Comparison of ENCODE assay signal across 10 cellular contexts in the genomic region with DNA sequence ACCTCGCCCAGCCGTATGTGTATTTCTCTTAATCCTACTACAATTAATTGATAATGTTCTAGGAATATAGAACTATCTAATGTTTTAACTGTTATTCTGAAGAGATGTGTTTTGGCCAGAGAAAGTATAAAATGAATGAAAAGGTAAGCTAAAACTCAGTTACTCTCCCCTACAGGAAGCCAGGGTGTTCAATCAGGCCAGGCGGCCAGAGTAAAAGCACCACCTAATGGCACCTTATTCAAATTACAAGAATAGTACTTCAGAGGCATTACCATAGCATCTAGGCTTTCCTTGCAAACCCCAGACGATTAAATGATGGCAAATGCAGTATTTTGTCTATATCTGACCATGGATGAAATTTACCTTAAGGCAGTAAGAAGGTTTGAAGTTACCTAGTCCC. TPM values are rescaled to one million over a fixed set of nuclear protein-coding genes. Genes with fewer than 3 reads are reported as not detected.
DNase-seq lines count a peak whose midpoint lies in the region; ATAC-seq, FAIRE-seq and TF ChIP-seq lines count a peak whose summit lies in the region.
"Had no signal": no experiment of that assay in that cellular context is flagged by ENCODE, and none has a peak within 500 bp of the region (broad histone marks: within the 10 kb centered on the region; RNA-seq: fewer than 3 reads in every experiment).

No MANE protein-coding gene starts in this region.

- H3K36me3 ChIP-seq in A673 (ENCODE audit: insufficient read depth, low read length, poor library complexity, severe bottlenecking) (no peaks in the 10 kb centered on the region), endothelial cell of umbilical vein (ENCODE audit: control insufficient read depth in 2 of 2, extremely low read depth in 1 of 2, insufficient read depth in 2 of 2, low read length in 2 of 2) (no peaks in the 10 kb centered on the region), testis (ENCODE audit: low read depth, missing control alignments) (no peaks in the 10 kb centered on the region), GM23248 (ENCODE audit: low read depth) (no peaks in the 10 kb centered on the region)

- H3F3A ChIP-seq in GM23248 (ENCODE audit: insufficient read depth), result no peaks in the 10 kb centered on the region

- H3K9ac ChIP-seq in endothelial cell of umbilical vein (replicated peaks; ENCODE audit: extremely low read depth, insufficient read depth, low read length) (no peak overlapping the region), GM23248 (no peak overlapping the region)

- no peaks in the 10 kb centered on the region for H3K9me2 ChIP-seq in GM23248 (ENCODE audit: insufficient read depth)

- no peak overlapping the region for H3K4me3 Mint-ChIP-seq in activated T-cell treated with anti-CD3 and anti-CD28 coated beads, Interleukin-2, amount 50 U/mL, for 4 hours

- TF ChIP-seq POLR2A in endothelial cell of umbilical vein (IDR thresholded peaks at IDR 0.05; ENCODE audit: low read depth, low read length) (no peak), testis (IDR thresholded peaks at IDR 0.05) (no peak)

- intact Hi-C loops in A673 (cut with micrococcal nuclease; ENCODE audit: unreplicated experiment), result no loop called here
- intact Hi-C loops in endothelial cell of umbilical vein (cut with micrococcal nuclease), result loop anchor here (1.0 kb wide), 2 partner anchors 207 to 274 kb away; no protein-coding TSS in a partner anchor
- intact Hi-C loops in testis (cut with DNase I; ENCODE audit: low total_unique reads), result no loop called here

- FAIRE-seq in endothelial cell of umbilical vein (lab: Jason Lieb, UNC), result peak; percentile 12
- FAIRE-seq: islet of Langerhans had no signal

- CTCF ChIA-PET in A673 (lab: Charles Lee) (interaction anchor here (0.6 to 0.7 kb wide), 2 partner anchors 10 to 714 kb away, joined by 3 to 4 read pairs; no protein-coding TSS in a partner anchor), endothelial cell of umbilical vein (lab: Charles Lee) (interaction anchor here (1.2 to 1.9 kb wide), 6 partner anchors 34 to 275 kb away, joined by 3 to 11 read pairs (median 4); no protein-coding TSS in a partner anchor)

- dilution Hi-C loops in endothelial cell of umbilical vein (cut with MboI; ENCODE audit: extremely low pct_ligation_motif_present, low sequenced_read_pairs), result no loop called here

- no peak overlapping the region for H3K4me2 ChIP-seq in endothelial cell of umbilical vein (ENCODE audit: insufficient read depth, low read length)
- H3K4me2 ChIP-seq in GM23248 (ENCODE audit: unreplicated experiment), result no peak overlapping the region

- in situ Hi-C loops in GM23248 (cut with MboI), result no loop called here

- peaks cover 5% of the 10 kb centered on the region for H3K27me3 Mint-ChIP-seq in activated T-cell treated with anti-CD3 and anti-CD28 coated beads, Interleukin-2, amount 50 U/mL, for 4 hours (ENCODE audit: low read depth)

- H3K9me1 ChIP-seq in endothelial cell of umbilical vein (replicated peaks; ENCODE audit: control insufficient read depth, extremely low read depth, insufficient read depth, low read length), result no peaks in the 10 kb centered on the region

- no peak for ATAC-seq in activated T-cell treated with anti-CD3 and anti-CD28 coated beads, Interleukin-2, amount 50 U/mL, for 4 hours
- ATAC-seq in GM19328 (IDR thresholded peaks at IDR 0.05; ENCODE audit: unreplicated experiment), result no peak

- no TSS peak for BruUV-seq in A673 (replicated peaks; lab: Mats Ljungman, UMichigan)
- no TSS peak for BruUV-seq in endothelial cell of umbilical vein (replicated peaks; lab: Mats Ljungman, UMichigan)

- H3K4me1 ChIP-seq in A673 (ENCODE audit: insufficient read depth, low read length, poor library complexity, severe bottlenecking) (no peaks in the 10 kb centered on the region), endothelial cell of umbilical vein (ENCODE audit: control insufficient read depth, extremely low read depth, insufficient read depth, low read length) (no peaks in the 10 kb centered on the region), testis (no peaks in the 10 kb centered on the region), GM23248 (ENCODE audit: insufficient read depth) (no peaks in the 10 kb centered on the region)

- no peaks in the 10 kb centered on the region for H3K36me3 Mint-ChIP-seq in activated T-cell treated with anti-CD3 and anti-CD28 coated beads, Interleukin-2, amount 50 U/mL, for 4 hours (ENCODE audit: insufficient read depth)

- peak; percentile 36; the same call in 1 of the 2 replicates for TF ChIP-seq CTCF in A673 (conservative IDR thresholded peaks at IDR 0.05; ENCODE audit: low read depth, low read length)
- TF ChIP-seq CTCF in GM12874 (IDR thresholded peaks at IDR 0.05; ENCODE audit: insufficient read depth, low read depth, low read length), result peak; percentile 30
- no peak for TF ChIP-seq CTCF in endothelial cell of umbilical vein (IDR thresholded peaks at IDR 0.05; ENCODE audit: extremely low read depth in 1 of 2, insufficient read depth in 1 of 2, low read depth in 1 of 2, low read length in 2 of 2)
- no peak for TF ChIP-seq CTCF in testis (IDR thresholded peaks at IDR 0.05)

- H3K79me2 ChIP-seq in endothelial cell of umbilical vein (ENCODE audit: control insufficient read depth, insufficient read depth, low read length) (no peaks in the 10 kb centered on the region), GM23248 (ENCODE audit: insufficient read depth) (no peaks in the 10 kb centered on the region)

- 77 to 88% methylated on average over 4 of the region's 4 CpGs for WGBS in testis, 2 donors
- 89 to 95% methylated on average over 4 of the region's 4 CpGs for WGBS in GM23248 (ENCODE audit: low coverage in 1 of 2, low lambda C conversion rate in 2 of 2, missing lambda C conversion rate in 2 of 2), 2 experiments

- H2AFZ ChIP-seq in endothelial cell of umbilical vein (ENCODE audit: low read depth, low read length) (no peak overlapping the region), GM23248 (no peak overlapping the region)

- H4K20me1 ChIP-seq in endothelial cell of umbilical vein (replicated peaks; ENCODE audit: control insufficient read depth, extremely low read depth, insufficient read depth, low read length) (no peaks in the 10 kb centered on the region), GM23248 (ENCODE audit: insufficient read depth) (no peaks in the 10 kb centered on the region)

- no peaks in the 10 kb centered on the region for H3K27me3 ChIP-seq in A673 (replicated peaks; ENCODE audit: insufficient read depth, low read depth, low read length, poor library complexity)
- no peaks in the 10 kb centered on the region for H3K27me3 ChIP-seq in endothelial cell of umbilical vein (ENCODE audit: control insufficient read depth in 2 of 2, insufficient read depth in 2 of 2, low read length in 2 of 2)
- H3K27me3 ChIP-seq in testis, result no peaks in the 10 kb centered on the region
- H3K27me3 ChIP-seq in GM23248 (replicated peaks; ENCODE audit: insufficient read depth), result no peaks in the 10 kb centered on the region

- no peak overlapping the region for H3K27ac ChIP-seq in A673 (ENCODE audit: low read depth, low read length, poor library complexity, severe bottlenecking)
- H3K27ac ChIP-seq in endothelial cell of umbilical vein (ENCODE audit: insufficient read depth, low read depth, low read length), result no peak overlapping the region
- no peak overlapping the region for H3K27ac ChIP-seq in testis
- H3K27ac ChIP-seq in GM23248, result no peak overlapping the region

- no peaks in the 10 kb centered on the region for H3K9me3 Mint-ChIP-seq in activated T-cell treated with anti-CD3 and anti-CD28 coated beads, Interleukin-2, amount 50 U/mL, for 4 hours

- H3K4me3 ChIP-seq in A673 (ENCODE audit: low read depth, low read length, poor library complexity, severe bottlenecking), result no peak overlapping the region
- H3K4me3 ChIP-seq in endothelial cell of umbilical vein (replicated peaks in 1 of 3; ENCODE audit: insufficient read depth in 1 of 3, low read depth in 1 of 3, low read length in 3 of 3), result no peak overlapping the region
- no peak overlapping the region for H3K4me3 ChIP-seq in testis
- no peak overlapping the region for H3K4me3 ChIP-seq in GM23248

- H3K9me3 ChIP-seq in A673 (ENCODE audit: low read depth, low read length, poor library complexity, severe bottlenecking) (peaks cover 2% of the 10 kb centered on the region), endothelial cell of umbilical vein (replicated peaks; ENCODE audit: control insufficient read depth, insufficient read depth, low read length) (no peaks in the 10 kb centered on the region), testis (no peaks in the 10 kb centered on the region), GM23248 (ENCODE audit: low read depth) (no peaks in the 10 kb centered on the region)

- H3K4me1 Mint-ChIP-seq in activated T-cell treated with anti-CD3 and anti-CD28 coated beads, Interleukin-2, amount 50 U/mL, for 4 hours (ENCODE audit: low read depth), result peaks cover 6% of the 10 kb centered on the region

- POLR2A ChIA-PET in A673 (lab: Charles Lee; ENCODE audit: low non-redundant PET) (interaction anchor here (0.6 kb wide), 1 partner anchor 185 kb away, joined by 18 read pairs; no protein-coding TSS in a partner anchor), endothelial cell of umbilical vein (lab: Charles Lee) (no interaction called here)

- DNase-seq in A673 (ENCODE audit: low spot score), result no peak
- peak; percentile 23 for DNase-seq in NOMO-1 treated with dmso at 0.1 percent for 144 hours (lab: John Stamatoyannopoulos, UW; ENCODE audit: unreplicated experiment)
- DNase-seq in endothelial cell of umbilical vein (ENCODE audit: low read depth, low spot score), result no peak
- no peak for DNase-seq in testis
- no peak for DNase-seq in GM23248
- DNase-seq in activated T-cell treated with anti-CD3 and anti-CD28 coated beads, Interleukin-2, amount 50 U/mL, for 4 hours, result no peak
- DNase-seq: cortex of kidney had no signal

RNA-seq across cellular contexts. Expression of a gene that starts 10.4 kb away (rescaled TPM):
- 3.6 and 7.1 TPM in 2 replicates for total RNA-seq in A673 (2021)
- 0.86 and 0.97 TPM in 2 replicates for total RNA-seq in endothelial cell of umbilical vein
- 0.62 and 0.90 TPM in 2 replicates for polyA plus RNA-seq in endothelial cell of umbilical vein
- polyA plus RNA-seq in endothelial cell of umbilical vein (2011; cell fraction: cytosol; rRNA removed), result 0.21 and 0.27 TPM in 2 replicates
- 0.95 and 1.2 TPM in 2 replicates for polyA plus RNA-seq in endothelial cell of umbilical vein (2011; cell fraction: nucleus; rRNA removed)
- polyA plus RNA-seq in endothelial cell of umbilical vein (2012), result 0.17 TPM in 1 of 2 replicates, not detected in the other
- 1.4 and 1.8 TPM in 2 replicates for polyA minus RNA-seq in endothelial cell of umbilical vein
- polyA minus RNA-seq in endothelial cell of umbilical vein (2011; cell fraction: cytosol; rRNA and poly(A)+ RNA removed), result 2.8 TPM
- polyA minus RNA-seq in endothelial cell of umbilical vein (2011; cell fraction: nucleus; rRNA and poly(A)+ RNA removed), result 1.0 and 1.7 TPM in 2 replicates
- total RNA-seq in testis, result 10 to 100 TPM; 12.3 to 21.0 TPM
- polyA plus RNA-seq in testis (ENCODE audit: insufficient read depth, low read depth, low replicate concordance), result 10.3 TPM
- total RNA-seq in GM23248 (2014; rRNA removed; shearing (Covaris generic)), result 7.8 and 12.0 TPM in 2 replicates
- 3.4 and 3.5 TPM in 2 replicates for polyA plus RNA-seq in GM23248 (2016; fragmentation: Nextera tagmentation; extraction: Ambion mirVana)
- total RNA-seq in activated T-cell treated with anti-CD3 and anti-CD28 coated beads, Interleukin-2, amount 50 U/mL, for 4 hours, result 1 to 10 TPM in 1 of 3 donors, under 1 TPM in 2; 0.35 to 1.7 (median 0.63) TPM

Comparison
In these comparisons a context has a peak if more than half of its experiments do, and no peak if none do; other contexts are left out.
1. CTCF ChIP-seq: peak in A673 (single experiment) and GM12874 (single experiment); none in endothelial cell of umbilical vein (0 of 2) and testis (0 of 3).